8 cellular contexts compared by ENCODE assay signal in genomic region chr1:204507317-204508105, GRCh38. TPM values are rescaled to one million over a fixed set of nuclear protein-coding genes. Genes with fewer than 3 reads are reported as not detected.
DNase-seq lines count a peak whose midpoint lies in the region; ATAC-seq and TF ChIP-seq lines count a peak whose summit lies in the region.

No MANE protein-coding gene starts in this region.

- TF ChIP-seq POLR2A in GM19193 (IDR thresholded peaks at IDR 0.05; ENCODE audit: extremely low read depth, insufficient read depth, insufficient read length), result peak; percentile 29
- TF ChIP-seq POLR2A in thyroid gland (IDR thresholded peaks at IDR 0.05), result no peak
- no peak for TF ChIP-seq POLR2A in GM18505 (IDR thresholded peaks at IDR 0.05; ENCODE audit: borderline replicate concordance, extremely low read depth, insufficient read depth, insufficient read length)

- in situ Hi-C loops in SK-MEL-5 (cut with HindIII; ENCODE audit: low pct_unique_long_range_greater_than_20kb, low sequenced_read_pairs), result no loop called here

- peak overlapping the region; percentile 66 for H3K4me3 ChIP-seq in BLaER1
- H3K4me3 ChIP-seq in LNCaP clone FGC (ENCODE audit: low read depth, low read length), result peak overlapping the region; percentile 61
- peak overlapping the region in 2 of 3 donors; percentile 37 to 42 for H3K4me3 ChIP-seq in thyroid gland (replicated peaks in 1 of 3)

- H3K27ac ChIP-seq in BLaER1 (peak overlapping the region; percentile 94), thyroid gland (peak overlapping the region; percentile 73 to 94 (median 87))

- no peak for TF ChIP-seq CTCF in LNCaP clone FGC (IDR thresholded peaks at IDR 0.05; ENCODE audit: control insufficient read depth, extremely low read depth, insufficient read depth)
- no peak for TF ChIP-seq CTCF in thyroid gland (IDR thresholded peaks at IDR 0.05)

- DNase-seq in LNCaP clone FGC (ENCODE audit: low read depth) (no peak), SK-MEL-5 (ENCODE audit: low read depth, low spot score) (peak; percentile 87), ecto neural progenitor cell (ENCODE audit: low spot score) (peak; percentile 71), medulla oblongata (ENCODE audit: extremely low spot score) (peak; percentile 59), thyroid gland (peak; percentile 28 to 40)

- H3K4me2 ChIP-seq in BLaER1, result peak overlapping the region; percentile 82

- H3K36me3 ChIP-seq in BLaER1 (no peaks in the 10 kb centered on the region), thyroid gland (no peaks in the 10 kb centered on the region)

- no peaks in the 10 kb centered on the region for H3K27me3 ChIP-seq in BLaER1
- H3K27me3 ChIP-seq in thyroid gland, result no peaks in the 10 kb centered on the region

- H3K4me1 ChIP-seq in BLaER1 (peaks cover 71% of the 10 kb centered on the region), thyroid gland (no peaks in the 10 kb centered on the region)

- ATAC-seq in GM18505 (IDR thresholded peaks at IDR 0.05; ENCODE audit: unreplicated experiment), result no peak

- WGBS in thyroid gland, 2 donors, result 4% methylated on average over 22 of the region's 22 CpGs

- H4K20me1 ChIP-seq in BLaER1, result no peaks in the 10 kb centered on the region

- H3K9ac ChIP-seq in BLaER1, result peak overlapping the region; percentile 88

- H3K9me3 ChIP-seq in BLaER1 (peaks cover 13% of the 10 kb centered on the region), thyroid gland (no peaks in the 10 kb centered on the region)

- intact Hi-C loops in thyroid gland (cut with DNase I), result no loop called here

RNA-seq across cellular contexts. Expression of gene MDM4, which starts 8.7 kb away (rescaled TPM):
- total RNA-seq in SK-MEL-5 (2014; rRNA removed; shearing (Covaris generic)), result 15.8 and 21.9 TPM in 2 replicates
- polyA plus RNA-seq in SK-MEL-5 (2015; cell fraction: cytosol; rRNA removed), result 5.6 and 7.6 TPM in 2 replicates
- polyA plus RNA-seq in SK-MEL-5 (2015; cell fraction: nucleus; rRNA removed), result 136 and 142 TPM in 2 replicates
- total RNA-seq in thyroid gland, result 100 to 1,000 TPM in 2 of 4 donors, 10 to 100 TPM in 2; 72.3 to 177 (median 102) TPM

RNA-seq across cellular contexts. Expression of gene PIK3C2B, which starts 12.9 kb away (rescaled TPM):
- 3.2 and 4.9 TPM in 2 replicates for total RNA-seq in SK-MEL-5 (2014; rRNA removed; shearing (Covaris generic))
- polyA plus RNA-seq in SK-MEL-5 (2015; cell fraction: cytosol; rRNA removed), result 9.8 and 14.9 TPM in 2 replicates
- polyA plus RNA-seq in SK-MEL-5 (2015; cell fraction: nucleus; rRNA removed), result 5.0 and 11.3 TPM in 2 replicates
- total RNA-seq in thyroid gland, result 10 to 100 TPM; 19.9 to 36.9 (median 27.2) TPM
